33 cellular contexts compared by ENCODE assay signal in the genomic region with DNA sequence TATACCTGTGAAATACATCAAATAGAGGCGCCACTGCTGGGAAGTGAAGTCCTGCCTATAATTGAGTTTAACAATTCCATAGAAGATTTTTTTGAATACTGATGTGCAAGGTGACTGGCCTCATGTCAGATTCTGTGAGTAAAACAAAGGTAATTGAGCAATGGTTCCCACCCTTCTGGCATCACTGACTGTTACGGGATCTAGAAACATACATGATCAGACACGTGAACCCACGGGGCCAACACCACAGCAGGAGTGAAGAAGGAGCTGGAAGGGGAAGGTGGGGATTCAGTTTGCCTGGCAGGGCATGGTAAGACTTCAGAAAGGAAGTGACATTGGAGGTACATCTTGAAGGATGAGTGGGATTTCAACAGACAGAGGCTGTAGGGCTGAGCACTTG.
"Had no signal": no experiment of that assay in that cellular context is flagged by ENCODE, and none has a peak within 500 bp of the region (broad histone marks: within the 10 kb centered on the region; RNA-seq: fewer than 3 reads in every experiment).

No MANE protein-coding gene starts in this region.

- H3K79me2 ChIP-seq: hepatocyte had no signal

- H3K36me3 ChIP-seq: brain microvascular endothelial cell, cardiac muscle cell, colonic mucosa, esophagus muscularis mucosa, gastroesophageal sphincter, heart right ventricle had no signal

- H3K9me3 ChIP-seq: colonic mucosa, gastroesophageal sphincter had no signal

- H3K27ac ChIP-seq: brain microvascular endothelial cell, colonic mucosa, esophagus muscularis mucosa, gastroesophageal sphincter, heart right ventricle, hepatocyte had no signal

- H3K27ac Mint-ChIP-seq: activated CD4-positive, alpha-beta memory T cell treated with anti-CD3 and anti-CD28 coated beads for 36 hours; activated CD4-positive, alpha-beta T cell treated with anti-CD3 and anti-CD28 coated beads for 36 hours; activated CD4-positive, alpha-beta T cell treated with anti-CD3 and anti-CD28 coated beads, Interleukin-2, amount 10 ng/mL, durations not matched to agents 24 days and 14 days; activated CD8-positive, alpha-beta memory T cell treated with anti-CD3 and anti-CD28 coated beads, Interleukin-2, amount 10 ng/mL, durations not matched to agents 7 days and 5 days; activated CD8-positive, alpha-beta T cell treated with anti-CD3 and anti-CD28 coated beads, Interleukin-2, amount 10 ng/mL, durations not matched to agents 7 days and 5 days; activated naive CD8-positive, alpha-beta T cell; activated T-cell treated with anti-CD3 and anti-CD28 coated beads, Interleukin-2, amount 50 U/mL, for 24 hours; activated T-cell treated with anti-CD3 and anti-CD28 coated beads, Interleukin-2, amount 50 U/mL, for 72 hours; T-cell had no signal

- H3K4me3 Mint-ChIP-seq: activated CD4-positive, alpha-beta memory T cell treated with anti-CD3 and anti-CD28 coated beads for 36 hours; activated CD4-positive, alpha-beta T cell treated with anti-CD3 and anti-CD28 coated beads for 36 hours; activated CD4-positive, alpha-beta T cell treated with anti-CD3 and anti-CD28 coated beads, Interleukin-2, amount 10 ng/mL, durations not matched to agents 24 days and 14 days; activated CD8-positive, alpha-beta memory T cell treated with anti-CD3 and anti-CD28 coated beads, Interleukin-2, amount 10 ng/mL, durations not matched to agents 7 days and 5 days; activated CD8-positive, alpha-beta T cell treated with anti-CD3 and anti-CD28 coated beads, Interleukin-2, amount 10 ng/mL, durations not matched to agents 7 days and 5 days; activated naive CD8-positive, alpha-beta T cell; activated T-cell treated with anti-CD3 and anti-CD28 coated beads, Interleukin-2, amount 50 U/mL, for 24 hours; activated T-cell treated with anti-CD3 and anti-CD28 coated beads, Interleukin-2, amount 50 U/mL, for 72 hours; T-cell had no signal

- H3K36me3 Mint-ChIP-seq: activated CD4-positive, alpha-beta memory T cell treated with anti-CD3 and anti-CD28 coated beads for 36 hours; activated CD8-positive, alpha-beta memory T cell treated with anti-CD3 and anti-CD28 coated beads, Interleukin-2, amount 10 ng/mL, durations not matched to agents 7 days and 5 days had no signal

- H3K4me1 Mint-ChIP-seq: activated CD8-positive, alpha-beta memory T cell treated with anti-CD3 and anti-CD28 coated beads, Interleukin-2, amount 10 ng/mL, durations not matched to agents 7 days and 5 days had no signal

- FAIRE-seq: astrocyte, endometrium, endothelial cell of umbilical vein had no signal

- H2AFZ ChIP-seq: hepatocyte had no signal

- DNase-seq: activated CD4-positive, alpha-beta memory T cell treated with anti-CD3 and anti-CD28 coated beads for 36 hours; activated CD4-positive, alpha-beta T cell treated with anti-CD3 and anti-CD28 coated beads for 36 hours; activated CD4-positive, alpha-beta T cell treated with anti-CD3 and anti-CD28 coated beads, Interleukin-2, amount 10 ng/mL, durations not matched to agents 24 days and 14 days; activated CD4-positive, CD25-positive, alpha-beta regulatory T cell; activated CD4-positive, CD25-positive, alpha-beta regulatory T cell treated with anti-CD3 and anti-CD28 coated beads, Interleukin-2, amount 50 U/mL, for 72 hours; activated CD8-positive, alpha-beta memory T cell treated with anti-CD3 and anti-CD28 coated beads, Interleukin-2, amount 10 ng/mL, durations not matched to agents 7 days and 5 days; activated CD8-positive, alpha-beta memory T cell treated with anti-CD3 and anti-CD28 coated beads, Interleukin-2, amount 50 U/mL, for 4 hours; activated CD8-positive, alpha-beta T cell treated with anti-CD3 and anti-CD28 coated beads, Interleukin-2, amount 10 ng/mL, durations not matched to agents 7 days and 5 days; activated effector memory CD4-positive, alpha-beta T cell treated with Interleukin-2 at 50 U/mL for 16 hours; activated gamma-delta T cell treated with Interleukin-2 at 50 U/mL for 16 hours; activated naive CD4-positive, alpha-beta T cell treated with anti-CD3 and anti-CD28 coated beads, Interleukin-2, amount 50 U/mL, for 16 hours; activated naive CD4-positive, alpha-beta T cell treated with Interleukin-2 at 50 U/mL for 16 hours; activated T-cell treated with anti-CD3 and anti-CD28 coated beads, Interleukin-2, amount 50 U/mL, for 24 hours; activated T-cell treated with anti-CD3 and anti-CD28 coated beads, Interleukin-2, amount 50 U/mL, for 72 hours; amniotic stem cell; anterior cingulate cortex; brain microvascular endothelial cell; central memory CD4-positive, alpha-beta T cell; cerebellar nuclear complex; colonic mucosa; effector CD8-positive, alpha-beta T cell; foreskin melanocyte; heart right ventricle; T-cell; T-helper 2 cell had no signal

- ATAC-seq: activated CD4-positive, alpha-beta T cell treated with anti-CD3 and anti-CD28 coated beads for 36 hours; activated CD8-positive, alpha-beta memory T cell treated with anti-CD3 and anti-CD28 coated beads, Interleukin-2, amount 10 ng/mL, durations not matched to agents 7 days and 5 days; activated CD8-positive, alpha-beta T cell treated with anti-CD3 and anti-CD28 coated beads, Interleukin-2, amount 10 ng/mL, durations not matched to agents 7 days and 5 days; activated T-cell treated with anti-CD3 and anti-CD28 coated beads, Interleukin-2, amount 50 U/mL, for 72 hours; gastroesophageal sphincter; heart right ventricle; T-cell had no signal

- H3K4me3 ChIP-seq: cardiac muscle cell, colonic mucosa, esophagus muscularis mucosa, gastroesophageal sphincter, heart right ventricle, hepatocyte had no signal

- H3K9me3 Mint-ChIP-seq: activated CD4-positive, alpha-beta T cell treated with anti-CD3 and anti-CD28 coated beads, Interleukin-2, amount 10 ng/mL, durations not matched to agents 24 days and 14 days had no signal

- H3K4me1 ChIP-seq: colonic mucosa, esophagus muscularis mucosa, gastroesophageal sphincter had no signal

- H3K27me3 ChIP-seq: brain microvascular endothelial cell, cardiac muscle cell, colonic mucosa, esophagus muscularis mucosa, gastroesophageal sphincter, heart right ventricle, hepatocyte had no signal

- H3K4me2 ChIP-seq: hepatocyte had no signal

- H3K27me3 Mint-ChIP-seq: activated CD4-positive, alpha-beta memory T cell treated with anti-CD3 and anti-CD28 coated beads for 36 hours; activated CD4-positive, alpha-beta T cell treated with anti-CD3 and anti-CD28 coated beads for 36 hours; activated CD4-positive, alpha-beta T cell treated with anti-CD3 and anti-CD28 coated beads, Interleukin-2, amount 10 ng/mL, durations not matched to agents 24 days and 14 days; activated CD8-positive, alpha-beta memory T cell treated with anti-CD3 and anti-CD28 coated beads, Interleukin-2, amount 10 ng/mL, durations not matched to agents 7 days and 5 days; activated naive CD8-positive, alpha-beta T cell; activated T-cell treated with anti-CD3 and anti-CD28 coated beads, Interleukin-2, amount 50 U/mL, for 24 hours; T-cell had no signal
